ENCODE assay signal across 8 cellular contexts in the genomic region with DNA sequence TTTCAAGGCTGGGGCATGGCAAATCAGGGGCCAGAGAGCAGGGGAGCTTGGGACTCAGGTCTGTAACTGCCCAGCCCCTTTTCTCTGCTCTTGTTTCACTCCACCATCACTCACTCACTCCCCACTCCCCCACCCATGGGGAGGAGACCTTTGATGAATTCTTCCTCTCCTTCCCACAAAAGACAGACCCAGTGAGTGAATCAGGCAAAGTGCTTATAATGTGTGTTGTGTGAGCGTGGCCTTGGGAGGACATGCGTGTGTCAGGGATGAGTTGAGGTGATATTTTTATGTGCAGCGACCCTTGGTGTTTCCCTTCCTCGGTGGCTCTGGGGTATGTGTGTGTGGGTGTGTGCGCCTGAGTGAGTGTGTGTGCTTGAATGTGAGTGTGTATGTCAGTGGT. TPM values are rescaled to one million over a fixed set of nuclear protein-coding genes. Genes with fewer than 3 reads are reported as not detected.
DNase-seq lines count a peak whose midpoint lies in the region; ATAC-seq and TF ChIP-seq lines count a peak whose summit lies in the region.

No MANE protein-coding gene starts in this region.

- TF ChIP-seq CTCF in vagina (IDR thresholded peaks at IDR 0.05) = no peak

- peak overlapping the region; percentile 75 for H3K27ac ChIP-seq in vagina

- ATAC-seq in stimulated activated naive CD8-positive, alpha-beta T cell treated with anti-CD3 and anti-CD28 coated beads, Interleukin-15, Interleukin-2, amounts not matched to agents 100 U/mL and 50 U/mL, for 24 hours = no peak
- no peak for ATAC-seq in esophagus mucosa

- H3K4me3 Mint-ChIP-seq in stimulated activated naive CD8-positive, alpha-beta T cell treated with anti-CD3 and anti-CD28 coated beads, Interleukin-15, Interleukin-2, amounts not matched to agents 100 ng/mL and 50 ng/mL, for 24 hours = peak overlapping the region; percentile 99
- H3K4me3 Mint-ChIP-seq in activated CD4-positive, alpha-beta memory T cell treated with anti-CD3 and anti-CD28 coated beads for 36 hours = peak overlapping the region; percentile 94
- peak overlapping the region; percentile 87 to 96 (median 94) for H3K4me3 Mint-ChIP-seq in immature natural killer cell

- intact Hi-C loops in activated CD4-positive, alpha-beta memory T cell treated with anti-CD3 and anti-CD28 coated beads for 36 hours (cut with micrococcal nuclease) = no loop called here
- intact Hi-C loops in vagina (cut with DNase I) = no loop called here

- H3K9me3 ChIP-seq in vagina = no peaks in the 10 kb centered on the region

- no peaks in the 10 kb centered on the region for H3K27me3 ChIP-seq in vagina

- peaks cover 25% of the 10 kb centered on the region for H3K4me1 ChIP-seq in vagina

- POLR2A ChIA-PET in activated CD4-positive, alpha-beta memory T cell treated with anti-CD3 and anti-CD28 coated beads for 36 hours (lab: Charles Lee) = interaction anchor here (1.2 kb wide), 1 partner anchor 48 kb away, joined by 3 read pairs; a partner anchor contains a TSS

- H3K4me1 Mint-ChIP-seq in stimulated activated naive CD8-positive, alpha-beta T cell treated with anti-CD3 and anti-CD28 coated beads, Interleukin-15, Interleukin-2, amounts not matched to agents 100 ng/mL and 50 ng/mL, for 24 hours (ENCODE audit: low read depth) = peaks cover 46% of the 10 kb centered on the region
- H3K4me1 Mint-ChIP-seq in activated CD4-positive, alpha-beta memory T cell treated with anti-CD3 and anti-CD28 coated beads for 36 hours (ENCODE audit: low read depth) = peaks cover 43% of the 10 kb centered on the region
- peaks cover 38 to 45% of the 10 kb centered on the region in 2 donors for H3K4me1 Mint-ChIP-seq in immature natural killer cell

- CTCF ChIA-PET in activated CD4-positive, alpha-beta memory T cell treated with anti-CD3 and anti-CD28 coated beads for 36 hours (lab: Charles Lee) = interaction anchor here (1.1 kb wide), 1 partner anchor 48 kb away, joined by 5 read pairs; a partner anchor contains a TSS

- no peaks in the 10 kb centered on the region for H3K9me3 Mint-ChIP-seq in stimulated activated naive CD8-positive, alpha-beta T cell treated with anti-CD3 and anti-CD28 coated beads, Interleukin-15, Interleukin-2, amounts not matched to agents 100 ng/mL and 50 ng/mL, for 24 hours
- no peaks in the 10 kb centered on the region for H3K9me3 Mint-ChIP-seq in activated CD4-positive, alpha-beta memory T cell treated with anti-CD3 and anti-CD28 coated beads for 36 hours
- no peaks in the 10 kb centered on the region for H3K9me3 Mint-ChIP-seq in immature natural killer cell

- H3K27me3 Mint-ChIP-seq in stimulated activated naive CD8-positive, alpha-beta T cell treated with anti-CD3 and anti-CD28 coated beads, Interleukin-15, Interleukin-2, amounts not matched to agents 100 ng/mL and 50 ng/mL, for 24 hours = no peaks in the 10 kb centered on the region
- no peaks in the 10 kb centered on the region for H3K27me3 Mint-ChIP-seq in activated CD4-positive, alpha-beta memory T cell treated with anti-CD3 and anti-CD28 coated beads for 36 hours
- peaks cover 2 to 12% (median 4%) of the 10 kb centered on the region in 3 donors for H3K27me3 Mint-ChIP-seq in immature natural killer cell (ENCODE audit: low read depth in 3 of 3)

- H3K27ac Mint-ChIP-seq in stimulated activated naive CD8-positive, alpha-beta T cell treated with anti-CD3 and anti-CD28 coated beads, Interleukin-15, Interleukin-2, amounts not matched to agents 100 ng/mL and 50 ng/mL, for 24 hours = peak overlapping the region; percentile 96
- peak overlapping the region; percentile 80 for H3K27ac Mint-ChIP-seq in activated CD4-positive, alpha-beta memory T cell treated with anti-CD3 and anti-CD28 coated beads for 36 hours
- H3K27ac Mint-ChIP-seq in immature natural killer cell = peak overlapping the region; percentile 78 to 96 (median 86)

- no peak overlapping the region for H3K4me3 ChIP-seq in vagina

- H3K36me3 ChIP-seq in vagina = peaks cover 0 to 40% of the 10 kb centered on the region in 2 donors

- peaks cover 32% of the 10 kb centered on the region for H3K36me3 Mint-ChIP-seq in stimulated activated naive CD8-positive, alpha-beta T cell treated with anti-CD3 and anti-CD28 coated beads, Interleukin-15, Interleukin-2, amounts not matched to agents 100 ng/mL and 50 ng/mL, for 24 hours (ENCODE audit: low read depth)
- peaks cover 21% of the 10 kb centered on the region for H3K36me3 Mint-ChIP-seq in activated CD4-positive, alpha-beta memory T cell treated with anti-CD3 and anti-CD28 coated beads for 36 hours
- H3K36me3 Mint-ChIP-seq in immature natural killer cell = peaks cover 7 to 12% (median 9%) of the 10 kb centered on the region in 3 donors

- no peak for DNase-seq in stimulated activated naive CD8-positive, alpha-beta T cell treated with anti-CD3 and anti-CD28 coated beads, Interleukin-15, Interleukin-2, amounts not matched to agents 100 U/mL and 50 U/mL, for 24 hours
- DNase-seq in activated CD4-positive, alpha-beta memory T cell treated with anti-CD3 and anti-CD28 coated beads for 36 hours = no peak
- no peak for DNase-seq in immature natural killer cell
- DNase-seq in vagina (ENCODE audit: extremely low spot score in 2 of 2) = no peak
- DNase-seq in stimulated activated naive CD4-positive, alpha-beta T cell treated with Interleukin-2 at 50 U/mL for 16 hours (lab: John Stamatoyannopoulos, UW) = no peak
- DNase-seq in NCI-H1930 (lab: John Stamatoyannopoulos, UW) = no peak

- TF ChIP-seq POLR2A in vagina (IDR thresholded peaks at IDR 0.05) = no peak

RNA-seq across cellular contexts. Expression of a gene that starts 1.0 kb away (rescaled TPM):
- 10 to 100 TPM; 37.8 to 38.4 TPM for total RNA-seq in activated CD4-positive, alpha-beta memory T cell treated with anti-CD3 and anti-CD28 coated beads for 36 hours
- 1 to 10 TPM; 2.2 to 8.5 (median 4.4) TPM for polyA plus RNA-seq in immature natural killer cell
- total RNA-seq in vagina = 49.1 TPM
- total RNA-seq in esophagus mucosa = 23.6 TPM

RNA-seq across cellular contexts. Expression of a gene that starts 9.9 kb away (rescaled TPM):
- total RNA-seq in activated CD4-positive, alpha-beta memory T cell treated with anti-CD3 and anti-CD28 coated beads for 36 hours = 10 to 100 TPM; 40.5 to 40.8 TPM
- polyA plus RNA-seq in immature natural killer cell = 1 to 10 TPM; 4.8 to 7.3 (median 5.2) TPM
- total RNA-seq in vagina = 28.2 TPM
- total RNA-seq in esophagus mucosa = 19.3 TPM

RNA-seq across cellular contexts. Expression of a gene that starts 48.3 kb away (rescaled TPM):
- total RNA-seq in activated CD4-positive, alpha-beta memory T cell treated with anti-CD3 and anti-CD28 coated beads for 36 hours = 10 to 100 TPM; 57.5 to 57.9 TPM
- polyA plus RNA-seq in immature natural killer cell = 10 to 100 TPM; 23.7 to 36.8 (median 33.6) TPM
- total RNA-seq in vagina (61.9 TPM), esophagus mucosa (40.2 TPM)
